In the genomic region with DNA sequence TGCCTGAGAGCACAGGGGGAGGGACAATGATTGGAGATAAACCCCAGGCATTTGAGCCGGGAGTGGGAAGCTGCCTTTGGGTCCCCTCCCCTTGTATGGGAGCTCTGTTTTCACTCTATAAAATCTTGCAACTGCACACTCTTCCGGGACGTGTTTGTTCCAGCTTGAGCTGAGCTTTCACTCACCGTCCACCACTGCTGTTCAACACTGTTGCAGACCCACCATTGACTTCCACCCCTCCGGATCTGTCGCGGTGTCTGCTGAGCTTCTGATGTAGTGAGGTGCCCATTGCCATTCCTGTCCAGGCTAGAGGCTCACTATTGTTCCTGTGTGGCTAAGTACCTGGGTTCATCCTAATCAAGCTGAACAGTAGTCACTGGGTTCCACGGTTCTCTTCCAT, we compare ENCODE assay signal across 1 cellular context.
TF ChIP-seq lines count a peak whose summit lies in the region.

No MANE protein-coding gene starts in this region.

TF ChIP-seq in GM23338, 12 proteins besides CTCF, POLR2A, EP300 and RAD21 (continued from another document):
- TF ChIP-seq, protein P1, sequence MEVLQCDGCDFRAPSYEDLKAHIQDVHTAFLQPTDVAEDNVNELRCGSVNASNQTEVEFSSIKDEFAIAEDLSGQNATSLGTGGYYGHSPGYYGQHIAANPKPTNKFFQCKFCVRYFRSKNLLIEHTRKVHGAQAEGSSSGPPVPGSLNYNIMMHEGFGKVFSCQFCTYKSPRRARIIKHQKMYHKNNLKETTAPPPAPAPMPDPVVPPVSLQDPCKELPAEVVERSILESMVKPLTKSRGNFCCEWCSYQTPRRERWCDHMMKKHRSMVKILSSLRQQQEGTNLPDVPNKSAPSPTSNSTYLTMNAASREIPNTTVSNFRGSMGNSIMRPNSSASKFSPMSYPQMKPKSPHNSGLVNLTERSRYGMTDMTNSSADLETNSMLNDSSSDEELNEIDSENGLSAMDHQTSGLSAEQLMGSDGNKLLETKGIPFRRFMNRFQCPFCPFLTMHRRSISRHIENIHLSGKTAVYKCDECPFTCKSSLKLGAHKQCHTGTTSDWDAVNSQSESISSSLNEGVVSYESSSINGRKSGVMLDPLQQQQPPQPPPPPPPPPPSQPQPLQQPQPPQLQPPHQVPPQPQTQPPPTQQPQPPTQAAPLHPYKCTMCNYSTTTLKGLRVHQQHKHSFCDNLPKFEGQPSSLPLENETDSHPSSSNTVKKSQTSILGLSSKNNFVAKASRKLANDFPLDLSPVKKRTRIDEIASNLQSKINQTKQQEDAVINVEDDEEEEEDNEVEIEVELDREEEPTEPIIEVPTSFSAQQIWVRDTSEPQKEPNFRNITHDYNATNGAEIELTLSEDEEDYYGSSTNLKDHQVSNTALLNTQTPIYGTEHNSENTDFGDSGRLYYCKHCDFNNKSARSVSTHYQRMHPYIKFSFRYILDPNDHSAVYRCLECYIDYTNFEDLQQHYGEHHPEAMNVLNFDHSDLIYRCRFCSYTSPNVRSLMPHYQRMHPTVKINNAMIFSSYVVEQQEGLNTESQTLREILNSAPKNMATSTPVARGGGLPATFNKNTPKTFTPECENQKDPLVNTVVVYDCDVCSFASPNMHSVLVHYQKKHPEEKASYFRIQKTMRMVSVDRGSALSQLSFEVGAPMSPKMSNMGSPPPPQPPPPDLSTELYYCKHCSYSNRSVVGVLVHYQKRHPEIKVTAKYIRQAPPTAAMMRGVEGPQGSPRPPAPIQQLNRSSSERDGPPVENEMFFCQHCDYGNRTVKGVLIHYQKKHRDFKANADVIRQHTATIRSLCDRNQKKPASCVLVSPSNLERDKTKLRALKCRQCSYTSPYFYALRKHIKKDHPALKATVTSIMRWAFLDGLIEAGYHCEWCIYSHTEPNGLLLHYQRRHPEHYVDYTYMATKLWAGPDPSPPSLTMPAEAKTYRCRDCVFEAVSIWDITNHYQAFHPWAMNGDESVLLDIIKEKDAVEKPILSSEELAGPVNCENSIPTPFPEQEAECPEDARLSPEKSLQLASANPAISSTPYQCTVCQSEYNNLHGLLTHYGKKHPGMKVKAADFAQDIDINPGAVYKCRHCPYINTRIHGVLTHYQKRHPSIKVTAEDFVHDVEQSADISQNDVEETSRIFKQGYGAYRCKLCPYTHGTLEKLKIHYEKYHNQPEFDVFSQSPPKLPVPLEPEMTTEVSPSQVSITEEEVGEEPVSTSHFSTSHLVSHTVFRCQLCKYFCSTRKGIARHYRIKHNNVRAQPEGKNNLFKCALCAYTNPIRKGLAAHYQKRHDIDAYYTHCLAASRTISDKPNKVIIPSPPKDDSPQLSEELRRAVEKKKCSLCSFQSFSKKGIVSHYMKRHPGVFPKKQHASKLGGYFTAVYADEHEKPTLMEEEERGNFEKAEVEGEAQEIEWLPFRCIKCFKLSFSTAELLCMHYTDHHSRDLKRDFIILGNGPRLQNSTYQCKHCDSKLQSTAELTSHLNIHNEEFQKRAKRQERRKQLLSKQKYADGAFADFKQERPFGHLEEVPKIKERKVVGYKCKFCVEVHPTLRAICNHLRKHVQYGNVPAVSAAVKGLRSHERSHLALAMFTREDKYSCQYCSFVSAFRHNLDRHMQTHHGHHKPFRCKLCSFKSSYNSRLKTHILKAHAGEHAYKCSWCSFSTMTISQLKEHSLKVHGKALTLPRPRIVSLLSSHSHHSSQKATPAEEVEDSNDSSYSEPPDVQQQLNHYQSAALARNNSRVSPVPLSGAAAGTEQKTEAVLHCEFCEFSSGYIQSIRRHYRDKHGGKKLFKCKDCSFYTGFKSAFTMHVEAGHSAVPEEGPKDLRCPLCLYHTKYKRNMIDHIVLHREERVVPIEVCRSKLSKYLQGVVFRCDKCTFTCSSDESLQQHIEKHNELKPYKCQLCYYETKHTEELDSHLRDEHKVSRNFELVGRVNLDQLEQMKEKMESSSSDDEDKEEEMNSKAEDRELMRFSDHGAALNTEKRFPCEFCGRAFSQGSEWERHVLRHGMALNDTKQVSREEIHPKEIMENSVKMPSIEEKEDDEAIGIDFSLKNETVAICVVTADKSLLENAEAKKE (CRISPR knock-in tag; IDR thresholded peaks at IDR 0.05): no peak
- TF ChIP-seq EZH2 (IDR thresholded peaks at IDR 0.05; ENCODE audit: low read depth, unreplicated experiment): no peak
- no peak for TF ChIP-seq STAT1 (IDR thresholded peaks at IDR 0.05; ENCODE audit: unreplicated experiment)
- no peak for TF ChIP-seq JUNB (IDR thresholded peaks at IDR 0.05; ENCODE audit: unreplicated experiment)
- TF ChIP-seq ZNF331 (CRISPR knock-in tag; IDR thresholded peaks at IDR 0.05; ENCODE audit: low read depth): no peak
- TF ChIP-seq, protein P2, sequence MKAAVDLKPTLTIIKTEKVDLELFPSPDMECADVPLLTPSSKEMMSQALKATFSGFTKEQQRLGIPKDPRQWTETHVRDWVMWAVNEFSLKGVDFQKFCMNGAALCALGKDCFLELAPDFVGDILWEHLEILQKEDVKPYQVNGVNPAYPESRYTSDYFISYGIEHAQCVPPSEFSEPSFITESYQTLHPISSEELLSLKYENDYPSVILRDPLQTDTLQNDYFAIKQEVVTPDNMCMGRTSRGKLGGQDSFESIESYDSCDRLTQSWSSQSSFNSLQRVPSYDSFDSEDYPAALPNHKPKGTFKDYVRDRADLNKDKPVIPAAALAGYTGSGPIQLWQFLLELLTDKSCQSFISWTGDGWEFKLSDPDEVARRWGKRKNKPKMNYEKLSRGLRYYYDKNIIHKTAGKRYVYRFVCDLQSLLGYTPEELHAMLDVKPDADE (IDR thresholded peaks at IDR 0.05): no peak
- TF ChIP-seq POLR2AphosphoS5 (IDR thresholded peaks at IDR 0.05; ENCODE audit: low read depth): no peak
- no peak for TF ChIP-seq ZNF114 (CRISPR knock-in tag; IDR thresholded peaks at IDR 0.05)
- no peak for TF ChIP-seq NANOG (IDR thresholded peaks at IDR 0.05; ENCODE audit: borderline replicate concordance)
- no peak for TF ChIP-seq REST (IDR thresholded peaks at IDR 0.05; ENCODE audit: unreplicated experiment)
- no peak for TF ChIP-seq EZH2phosphoT487 (IDR thresholded peaks at IDR 0.05; ENCODE audit: unreplicated experiment)
